8 cellular contexts compared by ENCODE assay signal in genomic region chr1:12040457-12041051, GRCh38. TPM values are rescaled to one million over a fixed set of nuclear protein-coding genes. Genes with fewer than 3 reads are reported as not detected.
DNase-seq lines count a peak whose midpoint lies in the region; ATAC-seq, FAIRE-seq and TF ChIP-seq lines count a peak whose summit lies in the region.

No MANE protein-coding gene starts in this region.

- no peaks in the 10 kb centered on the region for H3K9me3 ChIP-seq in T-helper 17 cell (ENCODE audit: control insufficient read depth, low read length, poor library complexity, severe bottlenecking)
- H3K9me3 ChIP-seq in ovary, result no peaks in the 10 kb centered on the region
- no peaks in the 10 kb centered on the region for H3K9me3 ChIP-seq in kidney (ENCODE audit: control insufficient read depth in 1 of 2, low read length in 2 of 2)

- TF ChIP-seq CTCF in ovary (IDR thresholded peaks at IDR 0.05) (no peak), kidney (IDR thresholded peaks at IDR 0.05; ENCODE audit: borderline replicate concordance, extremely low read depth, insufficient read depth) (no peak)

- no peak for FAIRE-seq in kidney (lab: Jason Lieb, UNC)

- H3K27ac ChIP-seq in ovary (no peak overlapping the region), kidney (ENCODE audit: low read depth in 2 of 2, low read length in 2 of 2) (no peak overlapping the region)

- intact Hi-C loops in ovary (cut with DNase I), result no loop called here
- intact Hi-C loops in kidney (cut with DNase I), result no loop called here

- no peak for TF ChIP-seq EP300 in ovary (IDR thresholded peaks at IDR 0.05)

- no peak overlapping the region for H3K4me3 Mint-ChIP-seq in T-helper 17 cell

- H3K4me3 ChIP-seq in ovary, result no peak overlapping the region
- H3K4me3 ChIP-seq in kidney (ENCODE audit: low read length in 2 of 2), result no peak overlapping the region

- DNase-seq in ELR (ENCODE audit: low read depth) (peak; percentile 71), T-helper 17 cell (no peak), ovary (peak in 4 of 5 donors; percentile 46 to 78 (median 70)), activated gamma-delta T cell treated with Interleukin-2 at 50 U/mL for 16 hours (no peak), kidney (no peak), islet precursor cell (no peak)

- no peak for TF ChIP-seq POLR2A in ovary (IDR thresholded peaks at IDR 0.05)

- H3K36me3 Mint-ChIP-seq in T-helper 17 cell (ENCODE audit: low read depth), result no peaks in the 10 kb centered on the region

- ATAC-seq in GM19395 (IDR thresholded peaks at IDR 0.05; ENCODE audit: unreplicated experiment) (peak; percentile 85), HG03280 (IDR thresholded peaks at IDR 0.05; ENCODE audit: unreplicated experiment) (peak; percentile 64), T-helper 17 cell (peak; percentile 72)

- H3K27me3 Mint-ChIP-seq in T-helper 17 cell, result no peaks in the 10 kb centered on the region

- no peak overlapping the region for H3K9ac ChIP-seq in kidney (ENCODE audit: low read length in 2 of 2)

- H3K4me1 ChIP-seq in ovary (ENCODE audit: insufficient read depth), result peaks cover 5% of the 10 kb centered on the region
- H3K4me1 ChIP-seq in kidney (ENCODE audit: control insufficient read depth in 1 of 2, insufficient read depth in 1 of 2, low read depth in 1 of 2, low read length in 2 of 2), result no peaks in the 10 kb centered on the region

- no peaks in the 10 kb centered on the region for H3K4me1 Mint-ChIP-seq in T-helper 17 cell

- no peaks in the 10 kb centered on the region for H3K36me3 ChIP-seq in ovary
- H3K36me3 ChIP-seq in kidney (ENCODE audit: control insufficient read depth in 1 of 2, insufficient read depth in 2 of 2, low read length in 2 of 2), result no peaks in the 10 kb centered on the region

- peak overlapping the region; percentile 29 for H3K27ac Mint-ChIP-seq in T-helper 17 cell

- no peaks in the 10 kb centered on the region for H3K27me3 ChIP-seq in ovary

- WGBS in ovary, 3 donors, result 25 to 39% (median 29%) methylated on average over 6 of the region's 6 CpGs

RNA-seq across cellular contexts. Expression of gene MIIP, which starts 21.3 kb away (rescaled TPM):
- total RNA-seq in T-helper 17 cell (10 to 100 TPM; 25.9 to 28.6 TPM), ovary (10 to 100 TPM; 32.3 to 59.0 (median 36.4) TPM), kidney (24.7 TPM)
- polyA plus RNA-seq in ovary (10 to 100 TPM in 1 of 2 donors, 1 to 10 TPM in 1; 3.3 to 42.8 TPM), kidney (ENCODE audit: insufficient read depth, low read depth, low replicate concordance) (28.5 TPM)

RNA-seq across cellular contexts. Expression of gene TNFRSF8, which starts 22.5 kb away (rescaled TPM):
- total RNA-seq in T-helper 17 cell, result under 1 TPM; 0.20 to 0.34 TPM
- 10 to 100 TPM in 1 of 7 donors, under 1 TPM in 6; 0.25 to 10.9 (median 0.45) TPM for total RNA-seq in ovary
- polyA plus RNA-seq in ovary, result under 1 TPM; 0.17 to 0.65 TPM
- total RNA-seq in kidney, result 0.94 TPM
- polyA plus RNA-seq in kidney (ENCODE audit: insufficient read depth, low read depth, low replicate concordance), result 0.97 TPM

Comparison
In these comparisons a context has a peak if more than half of its experiments do, and no peak if none do; other contexts are left out.
1. DNase-seq: peak in ELR (single experiment) and ovary (4 of 5); none in T-helper 17 cell (0 of 3), activated gamma-delta T cell treated with Interleukin-2 at 50 U/mL for 16 hours (single experiment), kidney (single experiment) and islet precursor cell (single experiment).
2. Peak in every context shown above with its lines, with median percentiles within 50 percentile points of each other: ATAC-seq.